In the genomic region with DNA sequence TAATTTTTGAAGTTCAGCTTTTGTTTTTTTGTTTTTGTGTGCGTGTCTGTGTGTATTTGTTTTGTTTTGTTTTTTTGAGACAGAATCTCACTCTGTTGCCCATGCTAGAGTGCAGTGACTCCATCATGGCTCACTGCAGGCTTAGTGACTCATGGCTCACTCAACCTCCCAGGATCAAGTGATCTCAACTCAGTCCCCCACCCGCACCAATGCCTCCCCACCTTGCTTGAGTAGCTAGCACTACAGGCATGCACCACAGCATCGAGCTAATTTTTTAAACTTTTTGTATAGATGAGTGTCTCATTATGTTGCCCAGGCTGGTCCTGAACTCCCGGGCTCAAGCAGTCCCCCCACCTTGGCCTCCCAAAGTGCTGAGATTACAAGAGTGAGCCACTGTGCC, we compare ENCODE assay signal across 24 cellular contexts.
DNase-seq lines count a peak whose midpoint lies in the region; ATAC-seq, FAIRE-seq and TF ChIP-seq lines count a peak whose summit lies in the region.
"Had no signal": no experiment of that assay in that cellular context is flagged by ENCODE, and none has a peak within 500 bp of the region (broad histone marks: within the 10 kb centered on the region; RNA-seq: fewer than 3 reads in every experiment).

No MANE protein-coding gene starts in this region.

- H3K27ac ChIP-seq in CD4-positive, alpha-beta memory T cell (ENCODE audit: low read depth, low read length) = no peak overlapping the region
- H3K27ac ChIP-seq: 22Rv1, heart left ventricle, spleen had no signal

- no peak overlapping the region for H3K4me3 Mint-ChIP-seq in CD4-positive, alpha-beta memory T cell
- H3K4me3 Mint-ChIP-seq: stimulated activated naive CD8-positive, alpha-beta T cell treated with anti-CD3 and anti-CD28 coated beads, Interleukin-15, amount 100 ng/mL, for 72 hours had no signal

- no peak for FAIRE-seq in H54 (lab: Jason Lieb, UNC)
- FAIRE-seq: G401.6, TTC549 had no signal

- H3K9me3 Mint-ChIP-seq in CD4-positive, alpha-beta memory T cell = peaks cover 0 to 3% (median 0%) of the 10 kb centered on the region in 8 donors

- TF ChIP-seq CTCF in astrocyte of the spinal cord (IDR thresholded peaks at IDR 0.05; ENCODE audit: low read depth, low read length) = no peak

- no peaks in the 10 kb centered on the region for H3K4me1 ChIP-seq in CD4-positive, alpha-beta memory T cell (ENCODE audit: insufficient read depth, low read length)
- H3K4me1 ChIP-seq: BE2C, heart left ventricle, spleen had no signal

- POLR2A ChIA-PET in CD4-positive, alpha-beta memory T cell (lab: Charles Lee; ENCODE audit: partially characterized antibody) = no interaction called here

- TF ChIP-seq POLR2A in H54 (IDR thresholded peaks at IDR 0.05; ENCODE audit: low read depth, low read length) = no peak

- no peaks in the 10 kb centered on the region for H3K27me3 Mint-ChIP-seq in CD4-positive, alpha-beta memory T cell
- H3K27me3 Mint-ChIP-seq: stimulated activated naive CD8-positive, alpha-beta T cell treated with anti-CD3 and anti-CD28 coated beads, Interleukin-15, amount 100 ng/mL, for 72 hours had no signal

- peak overlapping the region in 1 of 7 donors; percentile 32 for H3K27ac Mint-ChIP-seq in CD4-positive, alpha-beta memory T cell
- H3K27ac Mint-ChIP-seq: stimulated activated naive CD8-positive, alpha-beta T cell treated with anti-CD3 and anti-CD28 coated beads, Interleukin-15, amount 100 ng/mL, for 72 hours had no signal

- no peaks in the 10 kb centered on the region for H3K36me3 Mint-ChIP-seq in CD4-positive, alpha-beta memory T cell

- ATAC-seq in activated CD4-positive, CD25-positive, alpha-beta regulatory T cell treated with anti-CD3 and anti-CD28 coated beads, Interleukin-2, amount 50 U/mL, for 24 hours = peak; percentile 78 to 80
- ATAC-seq: heart left ventricle; stimulated activated naive CD8-positive, alpha-beta T cell treated with anti-CD3 and anti-CD28 coated beads, Interleukin-15, amount 100 ng/mL, for 72 hours had no signal

- peaks cover 0 to 6% (median 4%) of the 10 kb centered on the region in 4 donors for H3K4me1 Mint-ChIP-seq in CD4-positive, alpha-beta memory T cell

- no peak for DNase-seq in activated CD4-positive, CD25-positive, alpha-beta regulatory T cell treated with anti-CD3 and anti-CD28 coated beads, Interleukin-2, amount 50 U/mL, for 72 hours
- DNase-seq in H54 (ENCODE audit: insufficient read length, low spot score) (peak; percentile 3), astrocyte of the spinal cord (ENCODE audit: low read depth, low spot score) (peak; percentile 31), NK-92 (lab: John Stamatoyannopoulos, UW; ENCODE audit: unreplicated experiment) (no peak)
- DNase-seq in stimulated activated CD4-positive, alpha-beta T cell treated with anti-CD3 and anti-CD28 coated beads, Interleukin-15, amount 100 ng/mL, for 24 hours = peak; percentile 24
- no peak for DNase-seq in stimulated activated naive CD4-positive, alpha-beta T cell (lab: John Stamatoyannopoulos, UW)
- no peak for DNase-seq in CD4-positive, alpha-beta memory T cell
- DNase-seq: activated effector memory CD4-positive, alpha-beta T cell treated with anti-CD3 and anti-CD28 coated beads, Interleukin-2, amount 50 U/mL, for 16 hours; BE2C; effector CD4-positive, alpha-beta T cell; heart left ventricle; Karpas-422; NCI-H1105; NCI-H2081; nucleus accumbens; spleen; stimulated activated naive CD8-positive, alpha-beta T cell treated with anti-CD3 and anti-CD28 coated beads, Interleukin-15, amount 100 ng/mL, for 72 hours; SW 1271; trophoblast cell had no signal

- no peaks in the 10 kb centered on the region for H3K27me3 ChIP-seq in CD4-positive, alpha-beta memory T cell (ENCODE audit: insufficient read depth, low read length)
- H3K27me3 ChIP-seq: BE2C, heart left ventricle, spleen had no signal

- in situ Hi-C loops in astrocyte of the spinal cord (cut with HindIII; ENCODE audit: low sequenced_read_pairs) = no loop called here

- H3K4me3 ChIP-seq in astrocyte of the spinal cord (ENCODE audit: low read depth, low read length) = no peak overlapping the region
- no peak overlapping the region for H3K4me3 ChIP-seq in CD4-positive, alpha-beta memory T cell (ENCODE audit: low read length in 2 of 2)
- H3K4me3 ChIP-seq: heart left ventricle, lung, spleen had no signal

- intact Hi-C loops in CD4-positive, alpha-beta memory T cell (cut with micrococcal nuclease) = no loop called here

- no peaks in the 10 kb centered on the region for H3K9me3 ChIP-seq in CD4-positive, alpha-beta memory T cell (ENCODE audit: control insufficient read depth in 1 of 2, low read length in 2 of 2)
- H3K9me3 ChIP-seq: BE2C had no signal

- no peaks in the 10 kb centered on the region for H3K36me3 ChIP-seq in CD4-positive, alpha-beta memory T cell (ENCODE audit: insufficient read depth, low read length)
- H3K36me3 ChIP-seq: BE2C, heart left ventricle, spleen had no signal

- CTCF ChIA-PET in CD4-positive, alpha-beta memory T cell (lab: Charles Lee; ENCODE audit: partially characterized antibody) = no interaction called here

Comparison
In these comparisons a context has a peak if more than half of its experiments do, and no peak if none do; other contexts are left out.
1. DNase-seq: peak in H54 (single experiment), astrocyte of the spinal cord (single experiment) and stimulated activated CD4-positive, alpha-beta T cell treated with anti-CD3 and anti-CD28 coated beads, Interleukin-15, amount 100 ng/mL, for 24 hours (single experiment); none in activated CD4-positive, CD25-positive, alpha-beta regulatory T cell treated with anti-CD3 and anti-CD28 coated beads, Interleukin-2, amount 50 U/mL, for 72 hours (single experiment), NK-92 (single experiment), stimulated activated naive CD4-positive, alpha-beta T cell (0 of 6) and CD4-positive, alpha-beta memory T cell (0 of 5).